11 cellular contexts compared by ENCODE assay signal in the genomic region with DNA sequence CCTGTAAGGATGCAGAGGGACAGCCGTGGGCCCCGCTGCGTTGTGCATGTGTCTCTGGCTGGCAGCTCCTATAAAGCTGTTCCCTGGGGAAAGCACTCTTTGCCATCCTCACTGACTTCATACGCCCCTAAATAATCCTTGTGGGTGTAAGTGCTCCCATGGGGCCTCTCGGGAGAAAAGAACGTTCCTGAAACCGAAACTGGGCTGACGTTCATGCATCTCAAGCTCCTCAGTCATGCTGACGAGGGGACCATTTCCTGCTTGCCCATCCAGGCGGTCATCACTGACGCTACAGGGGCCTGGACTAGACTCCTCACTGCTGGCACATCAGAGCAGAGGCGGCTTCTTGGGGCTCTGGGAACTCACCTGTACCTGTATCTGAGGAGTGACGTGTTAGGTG.
DNase-seq lines count a peak whose midpoint lies in the region; ATAC-seq and TF ChIP-seq lines count a peak whose summit lies in the region.
"Had no signal": no experiment of that assay in that cellular context is flagged by ENCODE, and none has a peak within 500 bp of the region (broad histone marks: within the 10 kb centered on the region; RNA-seq: fewer than 3 reads in every experiment).

No MANE protein-coding gene starts in this region.

- TF ChIP-seq EP300 in tibial nerve (IDR thresholded peaks at IDR 0.05) = peak in 1 of 2 donors; percentile 68

- no peaks in the 10 kb centered on the region for H3K4me1 ChIP-seq in upper lobe of right lung
- H3K4me1 ChIP-seq in tibial nerve = no peaks in the 10 kb centered on the region

- ATAC-seq in GM18519 (IDR thresholded peaks at IDR 0.05; ENCODE audit: low FRiP score, unreplicated experiment) = peak; percentile 83
- ATAC-seq in GM21526 (IDR thresholded peaks at IDR 0.05; ENCODE audit: low FRiP score, unreplicated experiment) = peak; percentile 79
- peak; percentile 94 for ATAC-seq in HG03432 (IDR thresholded peaks at IDR 0.05; ENCODE audit: unreplicated experiment)
- ATAC-seq in memory B cell (ENCODE audit: low read depth) = peak; percentile 89
- no peak for ATAC-seq in activated CD8-positive, alpha-beta T cell treated with anti-CD3 and anti-CD28 coated beads, Interleukin-2, amount 10 ng/mL, durations not matched to agents 7 days and 5 days
- ATAC-seq in upper lobe of right lung = no peak
- ATAC-seq: effector memory CD8-positive, alpha-beta T cell; HCT116 had no signal

- H3K4me3 Mint-ChIP-seq in memory B cell = peak overlapping the region; percentile 84
- no peak overlapping the region for H3K4me3 Mint-ChIP-seq in activated CD8-positive, alpha-beta T cell treated with anti-CD3 and anti-CD28 coated beads, Interleukin-2, amount 10 ng/mL, durations not matched to agents 7 days and 5 days

- H3K27ac Mint-ChIP-seq in memory B cell = peak overlapping the region; percentile 42
- no peak overlapping the region for H3K27ac Mint-ChIP-seq in activated CD8-positive, alpha-beta T cell treated with anti-CD3 and anti-CD28 coated beads, Interleukin-2, amount 10 ng/mL, durations not matched to agents 7 days and 5 days
- H3K27ac Mint-ChIP-seq: effector memory CD8-positive, alpha-beta T cell had no signal

- intact Hi-C loops in upper lobe of right lung (cut with DNase I) = loop anchor here (10.0 kb wide), 1 partner anchor 1297 kb away; no protein-coding TSS in a partner anchor

- no peaks in the 10 kb centered on the region for H3K27me3 ChIP-seq in upper lobe of right lung
- no peaks in the 10 kb centered on the region for H3K27me3 ChIP-seq in tibial nerve

- no peaks in the 10 kb centered on the region for H3K27me3 Mint-ChIP-seq in memory B cell
- H3K27me3 Mint-ChIP-seq in activated CD8-positive, alpha-beta T cell treated with anti-CD3 and anti-CD28 coated beads, Interleukin-2, amount 10 ng/mL, durations not matched to agents 7 days and 5 days (ENCODE audit: low read depth) = peaks cover under 1% of the 10 kb centered on the region

- no peak for TF ChIP-seq POLR2A in tibial nerve (IDR thresholded peaks at IDR 0.05)

- no peaks in the 10 kb centered on the region for H3K36me3 Mint-ChIP-seq in memory B cell
- no peaks in the 10 kb centered on the region for H3K36me3 Mint-ChIP-seq in activated CD8-positive, alpha-beta T cell treated with anti-CD3 and anti-CD28 coated beads, Interleukin-2, amount 10 ng/mL, durations not matched to agents 7 days and 5 days (ENCODE audit: low read depth)

- WGBS in tibial nerve, 2 donors = 73 to 82% methylated on average over 13 of the region's 13 CpGs

- CTCF ChIA-PET in activated CD8-positive, alpha-beta T cell treated with anti-CD3 and anti-CD28 coated beads, Interleukin-2, amount 10 ng/mL, durations not matched to agents 7 days and 5 days (lab: Charles Lee) = interaction anchor here (1.1 to 1.7 kb wide), 2 partner anchors 11 to 49 kb away, joined by 3 to 4 read pairs; no protein-coding TSS in a partner anchor

- DNase-seq in memory B cell (ENCODE audit: low spot score in 2 of 2) (peak; percentile 45 to 50), amygdala (lab: John Stamatoyannopoulos, UW) (no peak), upper lobe of right lung (no peak), tibial nerve (ENCODE audit: low spot score in 2 of 2) (no peak)
- DNase-seq in activated CD8-positive, alpha-beta T cell treated with anti-CD3 and anti-CD28 coated beads, Interleukin-2, amount 10 ng/mL, durations not matched to agents 7 days and 5 days = no peak
- DNase-seq: effector memory CD8-positive, alpha-beta T cell; NCI-H510A had no signal

- H3K4me3 ChIP-seq in upper lobe of right lung (no peak overlapping the region), tibial nerve (peak overlapping the region in 1 of 4 donors; percentile 22)

- no peak for TF ChIP-seq CTCF in upper lobe of right lung (IDR thresholded peaks at IDR 0.05)
- no peak for TF ChIP-seq CTCF in tibial nerve (IDR thresholded peaks at IDR 0.05)

- H3K36me3 ChIP-seq in upper lobe of right lung (no peaks in the 10 kb centered on the region), tibial nerve (no peaks in the 10 kb centered on the region)

- H3K9me3 ChIP-seq in upper lobe of right lung (no peaks in the 10 kb centered on the region), tibial nerve (no peaks in the 10 kb centered on the region)

- no peak overlapping the region for H3K27ac ChIP-seq in upper lobe of right lung
- peak overlapping the region in 1 of 4 donors; percentile 49 for H3K27ac ChIP-seq in tibial nerve

- POLR2A ChIA-PET in activated CD8-positive, alpha-beta T cell treated with anti-CD3 and anti-CD28 coated beads, Interleukin-2, amount 10 ng/mL, durations not matched to agents 7 days and 5 days (lab: Charles Lee) = no interaction called here

- peaks cover 15% of the 10 kb centered on the region for H3K4me1 Mint-ChIP-seq in memory B cell
- H3K4me1 Mint-ChIP-seq in activated CD8-positive, alpha-beta T cell treated with anti-CD3 and anti-CD28 coated beads, Interleukin-2, amount 10 ng/mL, durations not matched to agents 7 days and 5 days (ENCODE audit: low read depth) = peaks cover 3% of the 10 kb centered on the region

- H3K9me3 Mint-ChIP-seq in memory B cell = no peaks in the 10 kb centered on the region
- no peaks in the 10 kb centered on the region for H3K9me3 Mint-ChIP-seq in activated CD8-positive, alpha-beta T cell treated with anti-CD3 and anti-CD28 coated beads, Interleukin-2, amount 10 ng/mL, durations not matched to agents 7 days and 5 days (ENCODE audit: insufficient read depth)
- H3K9me3 Mint-ChIP-seq: effector memory CD8-positive, alpha-beta T cell had no signal

Comparison
In these comparisons a context has a peak if more than half of its experiments do, and no peak if none do; other contexts are left out.
1. ATAC-seq: peak in GM18519 (single experiment), GM21526 (single experiment), HG03432 (single experiment) and memory B cell (single experiment); none in activated CD8-positive, alpha-beta T cell treated with anti-CD3 and anti-CD28 coated beads, Interleukin-2, amount 10 ng/mL, durations not matched to agents 7 days and 5 days (single experiment) and upper lobe of right lung (single experiment).
2. DNase-seq: peak in memory B cell (2 of 2); none in amygdala (0 of 56), activated CD8-positive, alpha-beta T cell treated with anti-CD3 and anti-CD28 coated beads, Interleukin-2, amount 10 ng/mL, durations not matched to agents 7 days and 5 days (single experiment), upper lobe of right lung (single experiment) and tibial nerve (0 of 2).